14 cellular contexts compared by ENCODE assay signal in the genomic region with DNA sequence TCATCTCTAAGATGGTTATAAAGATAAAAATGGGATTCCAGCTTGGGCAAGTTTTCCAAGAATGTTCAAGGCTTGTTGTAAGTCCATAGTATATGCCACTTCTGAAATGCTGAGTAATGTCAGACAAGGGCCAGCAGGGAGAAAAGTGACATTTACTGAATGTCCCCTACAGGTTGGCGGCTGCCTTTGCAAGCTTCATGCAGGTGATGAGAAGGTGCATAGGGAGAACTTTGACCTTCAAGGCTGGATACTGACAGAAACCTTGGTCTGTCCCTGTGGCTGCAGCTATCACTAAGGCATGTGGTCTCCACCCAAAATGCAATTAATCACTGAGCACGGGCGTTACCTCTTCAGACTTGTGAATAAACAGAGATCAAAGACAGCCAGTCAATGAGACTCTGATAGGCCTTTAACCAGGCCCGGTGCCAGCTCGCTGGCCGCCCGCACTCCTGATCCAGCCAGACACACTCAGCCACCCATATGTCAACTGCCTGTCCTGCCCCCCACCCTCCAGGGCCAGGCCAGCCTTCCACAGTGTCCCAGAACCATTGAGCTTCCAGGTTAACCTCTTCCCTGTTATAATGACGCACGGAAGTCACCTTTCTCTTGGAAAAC. TPM values are rescaled to one million over a fixed set of nuclear protein-coding genes. Genes with fewer than 3 reads are reported as not detected.
DNase-seq lines count a peak whose midpoint lies in the region; FAIRE-seq and TF ChIP-seq lines count a peak whose summit lies in the region.
"Had no signal": no experiment of that assay in that cellular context is flagged by ENCODE, and none has a peak within 500 bp of the region (broad histone marks: within the 10 kb centered on the region; RNA-seq: fewer than 3 reads in every experiment).

No MANE protein-coding gene starts in this region.

- no peak overlapping the region for H3K4me3 Mint-ChIP-seq in neural crest cell
- H3K4me3 Mint-ChIP-seq: T-helper 2 cell treated with Interferon-gamma antibody and Interleukin-4, amounts not matched to agents 5 μg/mL and 100 μg/mL, for 36 hours had no signal

- TF ChIP-seq CTCF in brain microvascular endothelial cell (IDR thresholded peaks at IDR 0.05; ENCODE audit: low read depth, low read length, missing control alignments) (peak; percentile 2), neural crest cell (conservative IDR thresholded peaks at IDR 0.05) (peak; percentile 51)

- DNase-seq in G401 (ENCODE audit: low spot score) (peak; percentile 69), NCI-H1105 treated with DMSO at 0.1 percent for 48 hours (lab: John Stamatoyannopoulos, UW) (peak; percentile 49), brain microvascular endothelial cell (no peak), neural crest cell (ENCODE audit: low read depth, low spot score) (no peak), dermis blood vessel endothelial cell (no peak), H54 (ENCODE audit: insufficient read length, low spot score) (no peak), GM12891 (ENCODE audit: insufficient read length, low spot score) (no peak)
- DNase-seq in activated CD4-positive, alpha-beta T cell treated with anti-CD3 and anti-CD28 coated beads, Interleukin-2, amount 50 U/mL, for 1 hour, result no peak
- DNase-seq: aorta, DMS79, KG1 had no signal

- no peak overlapping the region for H3K27ac Mint-ChIP-seq in neural crest cell (ENCODE audit: unreplicated experiment)
- H3K27ac Mint-ChIP-seq: T-helper 2 cell treated with Interferon-gamma antibody and Interleukin-4, amounts not matched to agents 5 μg/mL and 100 μg/mL, for 36 hours had no signal

- no peaks in the 10 kb centered on the region for H3K27me3 ChIP-seq in brain microvascular endothelial cell (replicated peaks)

- peaks cover 16% of the 10 kb centered on the region for H3K4me1 Mint-ChIP-seq in neural crest cell

- H3K4me3 ChIP-seq in brain microvascular endothelial cell (ENCODE audit: low read depth, low read length), result no peak overlapping the region

- H3K9me3 Mint-ChIP-seq in neural crest cell, result no peaks in the 10 kb centered on the region
- H3K9me3 Mint-ChIP-seq: T-helper 2 cell treated with Interferon-gamma antibody and Interleukin-4, amounts not matched to agents 5 μg/mL and 100 μg/mL, for 36 hours had no signal

- TF ChIP-seq POLR2A in H54 (IDR thresholded peaks at IDR 0.05; ENCODE audit: low read depth, low read length), result no peak
- TF ChIP-seq POLR2A in GM12891 (IDR thresholded peaks at IDR 0.05; ENCODE audit: low read depth, low read length), result no peak

- no peak overlapping the region for H3K27ac ChIP-seq in brain microvascular endothelial cell
- H3K27ac ChIP-seq: epithelial cell of prostate, neutrophil had no signal

- FAIRE-seq in H54 (lab: Jason Lieb, UNC) (no peak), GM12891 (lab: Jason Lieb, UNC) (no peak)

- no peaks in the 10 kb centered on the region for H3K36me3 ChIP-seq in brain microvascular endothelial cell (replicated peaks)
- H3K36me3 ChIP-seq: neutrophil had no signal

- no peaks in the 10 kb centered on the region for H3K27me3 Mint-ChIP-seq in neural crest cell (ENCODE audit: low read depth)

- in situ Hi-C loops in G401 (cut with HindIII; ENCODE audit: low sequenced_read_pairs) (no loop called here), brain microvascular endothelial cell (cut with HindIII; ENCODE audit: low pct_ligation_motif_present, low sequenced_read_pairs) (no loop called here)

- H3K36me3 Mint-ChIP-seq in neural crest cell (ENCODE audit: low read depth), result no peaks in the 10 kb centered on the region

TF ChIP-seq in GM12891, 5 proteins besides CTCF, POLR2A, EP300 and RAD21:
- TF ChIP-seq POU2F2 (IDR thresholded peaks at IDR 0.05; ENCODE audit: low read depth, low read length), result no peak
- TF ChIP-seq PAX5 (IDR thresholded peaks at IDR 0.05; ENCODE audit: insufficient read depth, low read length, severe bottlenecking), result no peak
- TF ChIP-seq SPI1 (IDR thresholded peaks at IDR 0.05; ENCODE audit: low read depth, low read length), result no peak
- no peak for TF ChIP-seq POLR2AphosphoS5 (IDR thresholded peaks at IDR 0.05; ENCODE audit: low read depth, low read length)
- TF ChIP-seq TAF1 (IDR thresholded peaks at IDR 0.05; ENCODE audit: low read depth, low read length), result no peak
TF ChIP-seq in GM12891: peak in this region for 0.

RNA-seq across cellular contexts. Expression of a gene that starts 26.9 kb away (rescaled TPM):
- total RNA-seq in G401 (2014; rRNA removed; shearing (Covaris generic)), result 6.3 and 8.6 TPM in 2 replicates
- total RNA-seq in neural crest cell (66.5 and 68.5 TPM in 2 replicates), dermis blood vessel endothelial cell (3.1 and 3.6 TPM in 2 replicates)
- polyA plus RNA-seq in GM12891 (2012; ENCODE audit: low read depth, missing spikeins), result 1.0 TPM

Comparison
In these comparisons a context has a peak if more than half of its experiments do, and no peak if none do; other contexts are left out.
1. DNase-seq: peak in G401 (single experiment) and NCI-H1105 treated with DMSO at 0.1 percent for 48 hours (single experiment); none in brain microvascular endothelial cell (single experiment), neural crest cell (single experiment), dermis blood vessel endothelial cell (single experiment), H54 (single experiment), GM12891 (single experiment) and activated CD4-positive, alpha-beta T cell treated with anti-CD3 and anti-CD28 coated beads, Interleukin-2, amount 50 U/mL, for 1 hour (single experiment).